ENCODE assay signal across 8 cellular contexts in the genomic region with DNA sequence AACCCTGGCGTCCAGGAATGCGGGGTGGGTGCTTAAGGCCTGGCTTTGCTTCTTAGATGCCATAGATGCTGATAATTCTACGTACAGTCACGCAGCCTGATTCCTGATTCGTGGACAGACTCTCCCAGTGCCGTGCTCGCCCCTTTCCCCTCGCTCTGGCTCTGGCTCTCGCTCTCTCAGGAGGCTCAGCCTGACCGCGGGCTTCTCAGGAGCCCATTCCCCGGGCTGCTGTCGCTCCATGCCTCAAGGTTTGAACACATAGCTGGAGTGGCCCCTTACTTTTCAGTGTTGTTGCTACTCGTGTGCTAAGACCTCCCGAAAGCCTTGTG. TPM values are rescaled to one million over a fixed set of nuclear protein-coding genes. Genes with fewer than 3 reads are reported as not detected.
DNase-seq lines count a peak whose midpoint lies in the region; ATAC-seq and TF ChIP-seq lines count a peak whose summit lies in the region.

No MANE protein-coding gene starts in this region.

- H4K20me1 ChIP-seq in OCI-LY1 (ENCODE audit: insufficient read depth, low read length): no peaks in the 10 kb centered on the region

- H3K4me2 ChIP-seq in OCI-LY1 (ENCODE audit: low read length): peak overlapping the region; percentile 76

- no peaks in the 10 kb centered on the region for H3F3A ChIP-seq in OCI-LY1 (ENCODE audit: insufficient read depth, low read length)

- no peak overlapping the region for H3K27ac ChIP-seq in OCI-LY1 (ENCODE audit: low read depth, low read length, poor library complexity, severe bottlenecking)
- H3K27ac ChIP-seq in endodermal cell (ENCODE audit: low read depth, low read length): peak overlapping the region; percentile 83
- peak overlapping the region; percentile 48 for H3K27ac ChIP-seq in muscle layer of colon (ENCODE audit: low read depth, low read length)

- peak overlapping the region; percentile 66 for H3K4me3 ChIP-seq in OCI-LY1 (ENCODE audit: low read depth, low read length, poor library complexity, severe bottlenecking)
- H3K4me3 ChIP-seq in endodermal cell (ENCODE audit: low read length): peak overlapping the region; percentile 85
- peak overlapping the region; percentile 55 to 66 for H3K4me3 ChIP-seq in muscle layer of colon (ENCODE audit: low read depth in 1 of 2, low read length in 2 of 2)

- H3K27ac Mint-ChIP-seq in endodermal cell: peak overlapping the region; percentile 93

- peak overlapping the region; percentile 63 for H3K9ac ChIP-seq in OCI-LY1 (ENCODE audit: low read length)
- peak overlapping the region; percentile 63 for H3K9ac ChIP-seq in endodermal cell (ENCODE audit: extremely low read depth, low read length, poor library complexity, severe bottlenecking)
- H3K9ac ChIP-seq in muscle layer of colon (ENCODE audit: low read length): no peak overlapping the region

- no peaks in the 10 kb centered on the region for H3K79me2 ChIP-seq in OCI-LY1 (ENCODE audit: insufficient read depth, low read length)

- no peaks in the 10 kb centered on the region for H3K27me3 ChIP-seq in OCI-LY1 (ENCODE audit: insufficient read depth, low read length)
- H3K27me3 ChIP-seq in endodermal cell (ENCODE audit: control insufficient read depth, insufficient read depth, low read length, poor library complexity, severe bottlenecking): no peaks in the 10 kb centered on the region
- no peaks in the 10 kb centered on the region for H3K27me3 ChIP-seq in muscle layer of colon (ENCODE audit: control insufficient read depth in 1 of 2, insufficient read depth in 2 of 2, low read length in 2 of 2)

- WGBS in endodermal cell (ENCODE audit: insufficient coverage in 1 of 2, insufficient read length in 1 of 2), 2 experiments: 1% methylated on average over 13 of the region's 15 CpGs; no CpG with 5 or more reads in 1 of the 2 experiments

- H3K36me3 Mint-ChIP-seq in endodermal cell (ENCODE audit: low read depth): no peaks in the 10 kb centered on the region

- no peaks in the 10 kb centered on the region for H3K27me3 Mint-ChIP-seq in endodermal cell (ENCODE audit: insufficient read depth)

- in situ Hi-C loops in GM13976 (cut with MboI; ENCODE audit: low sequenced_read_pairs, unreplicated experiment): no loop called here

- no peaks in the 10 kb centered on the region for H3K9me3 ChIP-seq in OCI-LY1 (ENCODE audit: low read length)
- H3K9me3 ChIP-seq in endodermal cell (ENCODE audit: control insufficient read depth, low read length): no peaks in the 10 kb centered on the region
- H3K9me3 ChIP-seq in muscle layer of colon (ENCODE audit: low read length): no peaks in the 10 kb centered on the region

- peak; percentile 1 for DNase-seq in activated gamma-delta T cell treated with anti-CD3 and anti-CD28 coated beads, Interleukin-2, amount 50 U/mL, for 16 hours (ENCODE audit: low read depth)
- DNase-seq in activated gamma-delta T cell treated with Interleukin-2 at 50 U/mL for 16 hours (no peak), endodermal cell (peak; percentile 76), GM13976 (ENCODE audit: low spot score) (no peak), NCI-H345 (lab: John Stamatoyannopoulos, UW) (no peak)

- peak overlapping the region; percentile 70; the same call in 1 of the 2 replicates for H2AFZ ChIP-seq in OCI-LY1 (ENCODE audit: low read length)

- H3K36me3 ChIP-seq in OCI-LY1 (ENCODE audit: insufficient read depth, low read length) (no peaks in the 10 kb centered on the region), endodermal cell (ENCODE audit: control insufficient read depth, insufficient read depth, low read length) (no peaks in the 10 kb centered on the region), muscle layer of colon (ENCODE audit: insufficient read depth, low read length) (no peaks in the 10 kb centered on the region)

- H3K9me3 Mint-ChIP-seq in endodermal cell: peaks cover 23% of the 10 kb centered on the region

- peak overlapping the region; percentile 83 for H3K4me3 Mint-ChIP-seq in endodermal cell

- H3K4me1 ChIP-seq in OCI-LY1 (ENCODE audit: insufficient read depth, low read length, severe bottlenecking) (no peaks in the 10 kb centered on the region), endodermal cell (ENCODE audit: control insufficient read depth, insufficient read depth, low read length) (no peaks in the 10 kb centered on the region), muscle layer of colon (ENCODE audit: insufficient read depth, low read length) (no peaks in the 10 kb centered on the region)

- peaks cover 1% of the 10 kb centered on the region for H3K4me1 Mint-ChIP-seq in endodermal cell

- no peak for TF ChIP-seq CTCF in OCI-LY1 (IDR thresholded peaks at IDR 0.05; ENCODE audit: low read length)
- no peak for TF ChIP-seq CTCF in endodermal cell (conservative IDR thresholded peaks at IDR 0.05)
- no peak for TF ChIP-seq CTCF in GM13976 (IDR thresholded peaks at IDR 0.05; ENCODE audit: borderline replicate concordance, control extremely low read depth, extremely low read depth, insufficient read depth, missing control alignments)

- no peaks in the 10 kb centered on the region for H3K9me2 ChIP-seq in OCI-LY1 (ENCODE audit: low read depth, low read length)

- ATAC-seq in HG02759 (IDR thresholded peaks at IDR 0.05; ENCODE audit: unreplicated experiment): peak; percentile 28

RNA-seq across cellular contexts. Expression of a gene that starts 0.8 kb away (rescaled TPM):
- 10 to 100 TPM in 1 of 2 donors, 1 to 10 TPM in 1; 6.2 to 11.6 TPM for total RNA-seq in endodermal cell
- 3.3 TPM for polyA plus RNA-seq in endodermal cell (2013, experiment 1 of 2)
- polyA plus RNA-seq in endodermal cell (2013, experiment 2 of 2): 3.4 TPM

RNA-seq across cellular contexts. Expression of a gene that starts 59.2 kb away (rescaled TPM):
- total RNA-seq in endodermal cell: 10 to 100 TPM; 31.9 to 47.8 TPM
- 37.9 TPM for polyA plus RNA-seq in endodermal cell (2013, experiment 1 of 2)
- 34.6 TPM for polyA plus RNA-seq in endodermal cell (2013, experiment 2 of 2)

Comparison
In these comparisons a context has a peak if more than half of its experiments do, and no peak if none do; other contexts are left out.
1. DNase-seq: peak in activated gamma-delta T cell treated with anti-CD3 and anti-CD28 coated beads, Interleukin-2, amount 50 U/mL, for 16 hours (single experiment) and endodermal cell (single experiment); none in activated gamma-delta T cell treated with Interleukin-2 at 50 U/mL for 16 hours (single experiment), GM13976 (single experiment) and NCI-H345 (single experiment).
2. Peak in every context shown above with its lines, with median percentiles within 50 percentile points of each other: H3K4me3 ChIP-seq.